13 cellular contexts compared by ENCODE assay signal in the genomic region with DNA sequence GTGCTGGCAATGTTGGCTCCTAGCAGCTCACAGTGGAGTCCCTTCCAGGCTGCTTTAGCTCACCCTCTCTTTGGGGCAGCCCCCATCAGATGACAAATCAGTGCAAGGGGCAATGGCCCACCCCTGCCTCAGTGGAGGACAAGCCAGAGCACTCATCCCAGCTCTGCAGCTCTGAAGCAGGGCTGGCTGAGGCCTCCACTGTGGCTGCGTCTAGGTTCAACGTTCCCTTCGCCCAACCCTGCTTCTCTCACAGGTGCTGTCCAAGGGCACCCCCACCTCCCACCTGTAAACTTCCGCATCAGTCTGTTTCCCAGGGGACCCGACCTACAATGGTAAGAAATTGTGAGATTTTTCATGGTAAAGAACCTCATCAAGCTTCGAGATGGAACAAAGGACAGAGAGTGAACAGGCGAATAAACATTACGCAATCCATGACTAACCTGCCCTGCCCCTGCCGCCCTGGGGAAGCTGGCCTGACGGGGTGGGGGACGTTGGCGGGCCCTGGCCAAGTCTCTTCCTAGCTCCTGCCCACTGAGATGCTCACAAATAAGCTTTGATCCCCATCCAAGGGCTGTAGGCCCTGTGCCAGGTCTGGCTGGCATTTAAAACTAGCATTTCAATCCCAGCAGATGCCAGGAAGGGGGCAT. TPM values are rescaled to one million over a fixed set of nuclear protein-coding genes. Genes with fewer than 3 reads are reported as not detected.
A peak's percentile ranks its signal among the peaks of the same experiment; 100 is the strongest.
DNase-seq lines count a peak whose midpoint lies in the region; ATAC-seq, FAIRE-seq and TF ChIP-seq lines count a peak whose summit lies in the region.
"Had no signal": no experiment of that assay in that cellular context is flagged by ENCODE, and none has a peak within 500 bp of the region (broad histone marks: within the 10 kb centered on the region; RNA-seq: fewer than 3 reads in every experiment).

No MANE protein-coding gene starts in this region.

- no peaks in the 10 kb centered on the region for H3K36me3 ChIP-seq in left ventricle myocardium inferior
- H3K36me3 ChIP-seq in K562 (ENCODE audit: control insufficient read depth, insufficient read depth, low read length), result no peaks in the 10 kb centered on the region

- no TSS peak for BruUV-seq in K562 (replicated peaks; lab: Mats Ljungman, UMichigan)

- no peaks in the 10 kb centered on the region for H3K79me2 ChIP-seq in K562 (ENCODE audit: control insufficient read depth, insufficient read depth, low read length)

- no peak for DNase-seq in right cardiac atrium
- DNase-seq in left ventricle myocardium inferior, result no peak
- no peak for DNase-seq in K562 (ENCODE audit: extremely low read depth in 1 of 4, low spot score in 3 of 4)
- peak; percentile 75 for DNase-seq in kidney glomerular epithelial cell (lab: John Stamatoyannopoulos, UW)
- DNase-seq in EL, result no peak
- DNase-seq in NCI-H1417 (lab: John Stamatoyannopoulos, UW), result no peak
- DNase-seq in activated CD4-positive, alpha-beta memory T cell treated with anti-CD3 and anti-CD28 coated beads, Interleukin-2, amount 10 ng/mL, durations not matched to agents 7 days and 5 days, result no peak
- DNase-seq: hippocampal formation, psoas muscle had no signal

- H3K4me2 ChIP-seq in K562 (ENCODE audit: insufficient read depth, low read length), result no peak overlapping the region

- no peak for TF ChIP-seq POLR2A in K562 (conservative IDR thresholded peaks at IDR 0.05)

- CTCF ChIA-PET in K562 (lab: Yijun Ruan, JAX; ENCODE audit: low intra/inter-chr PET ratio), result no interaction called here
- CTCF ChIA-PET in activated CD4-positive, alpha-beta memory T cell treated with anti-CD3 and anti-CD28 coated beads, Interleukin-2, amount 10 ng/mL, durations not matched to agents 7 days and 5 days (lab: Charles Lee), result no interaction called here

- no peak for FAIRE-seq in K562 (lab: Jason Lieb, UNC)

- no peak for TF ChIP-seq CTCF in left ventricle myocardium inferior (IDR thresholded peaks at IDR 0.05; ENCODE audit: borderline replicate concordance)
- TF ChIP-seq CTCF in K562 (IDR thresholded peaks at IDR 0.05 in 2 of 3, conservative IDR thresholded peaks at IDR 0.05 in 1 of 3; ENCODE audit: insufficient read depth in 2 of 3, low read depth in 1 of 3, low read length in 3 of 3), result no peak

- no peaks in the 10 kb centered on the region for H3K9me1 ChIP-seq in K562 (ENCODE audit: control insufficient read depth, insufficient read depth, low read length)

- H3K9me3 ChIP-seq in right cardiac atrium (ENCODE audit: control insufficient read depth, low read length) (no peaks in the 10 kb centered on the region), left ventricle myocardium inferior (replicated peaks) (no peaks in the 10 kb centered on the region), K562 (replicated peaks; ENCODE audit: control insufficient read depth, insufficient read depth, low read depth, low read length) (no peaks in the 10 kb centered on the region)
- H3K9me3 ChIP-seq: psoas muscle had no signal

- in situ Hi-C loops in K562 (cut with MboI), result no loop called here

- peaks cover 6% of the 10 kb centered on the region for H3K27me3 Mint-ChIP-seq in activated CD4-positive, alpha-beta memory T cell treated with anti-CD3 and anti-CD28 coated beads, Interleukin-2, amount 10 ng/mL, durations not matched to agents 7 days and 5 days

- no peak overlapping the region for H3K9ac ChIP-seq in K562 (ENCODE audit: insufficient read depth in 1 of 2, low read depth in 2 of 2, low read length in 2 of 2)

- no peaks in the 10 kb centered on the region for H3K4me1 Mint-ChIP-seq in activated CD4-positive, alpha-beta memory T cell treated with anti-CD3 and anti-CD28 coated beads, Interleukin-2, amount 10 ng/mL, durations not matched to agents 7 days and 5 days

- no peaks in the 10 kb centered on the region for H3K4me1 ChIP-seq in right cardiac atrium (ENCODE audit: control insufficient read depth, insufficient read depth, low read length)
- H3K4me1 ChIP-seq in left ventricle myocardium inferior, result peaks cover 13% of the 10 kb centered on the region
- no peaks in the 10 kb centered on the region for H3K4me1 ChIP-seq in K562 (replicated peaks in 1 of 2; ENCODE audit: control insufficient read depth in 2 of 2, insufficient read depth in 2 of 2, low read length in 2 of 2)
- H3K4me1 ChIP-seq: psoas muscle had no signal

- no peak overlapping the region for H3K4me3 Mint-ChIP-seq in activated CD4-positive, alpha-beta memory T cell treated with anti-CD3 and anti-CD28 coated beads, Interleukin-2, amount 10 ng/mL, durations not matched to agents 7 days and 5 days
- H3K4me3 Mint-ChIP-seq: activated naive CD8-positive, alpha-beta T cell; stimulated activated naive CD8-positive, alpha-beta T cell treated with anti-CD3 and anti-CD28 coated beads, Interleukin-15, Interleukin-2, amounts not matched to agents 100 ng/mL and 50 ng/mL, for 24 hours had no signal

- peak; percentile 40 to 49 for ATAC-seq in right cardiac atrium
- no peak for ATAC-seq in K562
- no peak for ATAC-seq in GM21360 (IDR thresholded peaks at IDR 0.05; ENCODE audit: unreplicated experiment)
- ATAC-seq: psoas muscle had no signal

- H3K27me3 ChIP-seq in right cardiac atrium (ENCODE audit: control insufficient read depth, insufficient read depth) (no peaks in the 10 kb centered on the region), left ventricle myocardium inferior (ENCODE audit: low read depth) (no peaks in the 10 kb centered on the region), K562 (ENCODE audit: control insufficient read depth in 2 of 2, insufficient read depth in 2 of 2, low read length in 2 of 2) (peaks cover 2 to 14% of the 10 kb centered on the region in 2 experiments; a peak in 1 of 5 replicates)

- no peak overlapping the region for H3K27ac Mint-ChIP-seq in activated CD4-positive, alpha-beta memory T cell treated with anti-CD3 and anti-CD28 coated beads, Interleukin-2, amount 10 ng/mL, durations not matched to agents 7 days and 5 days
- H3K27ac Mint-ChIP-seq: activated naive CD8-positive, alpha-beta T cell; stimulated activated naive CD8-positive, alpha-beta T cell treated with anti-CD3 and anti-CD28 coated beads, Interleukin-15, Interleukin-2, amounts not matched to agents 100 ng/mL and 50 ng/mL, for 24 hours had no signal

- no peaks in the 10 kb centered on the region for H4K20me1 ChIP-seq in K562 (replicated peaks; ENCODE audit: control insufficient read depth, insufficient read depth, low read length)

- no peak overlapping the region for H2AFZ ChIP-seq in K562 (ENCODE audit: low read depth, low read length)

- POLR2A ChIA-PET in K562 (lab: Yijun Ruan, JAX), result interaction anchor here (0.8 kb wide), 1 partner anchor 17 kb away, joined by 3 read pairs; no protein-coding TSS in a partner anchor
- POLR2A ChIA-PET in activated CD4-positive, alpha-beta memory T cell treated with anti-CD3 and anti-CD28 coated beads, Interleukin-2, amount 10 ng/mL, durations not matched to agents 7 days and 5 days (lab: Charles Lee), result no interaction called here

- no peak for TF ChIP-seq RAD21 in K562 (CRISPR knock-in tag; conservative IDR thresholded peaks at IDR 0.05 in 1 of 2, IDR thresholded peaks at IDR 0.05 in 1 of 2)

- H3K9me3 Mint-ChIP-seq in activated CD4-positive, alpha-beta memory T cell treated with anti-CD3 and anti-CD28 coated beads, Interleukin-2, amount 10 ng/mL, durations not matched to agents 7 days and 5 days, result no peaks in the 10 kb centered on the region
- H3K9me3 Mint-ChIP-seq: stimulated activated naive CD8-positive, alpha-beta T cell treated with anti-CD3 and anti-CD28 coated beads, Interleukin-15, Interleukin-2, amounts not matched to agents 100 ng/mL and 50 ng/mL, for 24 hours had no signal

- intact Hi-C loops in right cardiac atrium (cut with DNase I), result no loop called here
- intact Hi-C loops in left ventricle myocardium inferior (cut with micrococcal nuclease), result no loop called here
- intact Hi-C loops in K562 (cut with micrococcal nuclease), result no loop called here

- H3K27ac ChIP-seq in right cardiac atrium (ENCODE audit: low read length) (no peak overlapping the region), left ventricle myocardium inferior (replicated peaks) (no peak overlapping the region), K562 (ENCODE audit: extremely low read depth, low read depth, low read length) (no peak overlapping the region)
- H3K27ac ChIP-seq: psoas muscle had no signal

- H3K4me3 ChIP-seq in right cardiac atrium (ENCODE audit: low read length) (no peak overlapping the region), left ventricle myocardium inferior (no peak overlapping the region), K562 (no peak overlapping the region)
- H3K4me3 ChIP-seq: psoas muscle had no signal

- TF ChIP-seq EP300 in K562 (IDR thresholded peaks at IDR 0.05; ENCODE audit: low read length), result no peak

- no peaks in the 10 kb centered on the region for H3K36me3 Mint-ChIP-seq in activated CD4-positive, alpha-beta memory T cell treated with anti-CD3 and anti-CD28 coated beads, Interleukin-2, amount 10 ng/mL, durations not matched to agents 7 days and 5 days (ENCODE audit: low read depth)
- H3K36me3 Mint-ChIP-seq: activated naive CD8-positive, alpha-beta T cell had no signal

- 84% methylated on average over 12 of the region's 12 CpGs for WGBS in right cardiac atrium
- 3% methylated on average over 12 of the region's 12 CpGs for WGBS in K562 (ENCODE audit: insufficient coverage, low coverage, missing lambda C conversion rate)

RNA-seq across cellular contexts. Expression of a gene that starts 40.5 kb away (rescaled TPM):
- 1 to 10 TPM; 5.0 to 6.9 (median 6.3) TPM for total RNA-seq in right cardiac atrium
- 3.4 TPM for polyA plus RNA-seq in right cardiac atrium
- 3.8 TPM for total RNA-seq in left ventricle myocardium inferior
- total RNA-seq in K562 (2011; cell fraction: chromatin; rRNA removed; ENCODE audit: low replicate concordance), result not detected in 2 replicates
- total RNA-seq in K562 (2011; cell fraction: nucleolus; rRNA removed), result not detected in 2 replicates
- total RNA-seq in K562 (2011; cell fraction: nucleoplasm; rRNA removed), result not detected in 2 replicates
- total RNA-seq in K562 (2014; rRNA removed), result not detected in 2 replicates
- not detected in 2 replicates for total RNA-seq in K562 (2014; rRNA removed; fragmentation: Illumina TruSeq; extraction: Trizol)
- total RNA-seq in K562 (2015; rRNA removed; fragmentation: Illumina TruSeq; extraction: Trizol), result not detected in 2 replicates
- 0.07 TPM in 2 replicates for total RNA-seq in K562 (2021)
- polyA plus RNA-seq in K562 (2011; rRNA removed), result not detected in 2 replicates
- 0.01 TPM in 1 of 2 replicates, not detected in the other for polyA plus RNA-seq in K562 (2011; cell fraction: cytosol; rRNA removed)
- not detected in 2 replicates for polyA plus RNA-seq in K562 (2011; cell fraction: nucleus; rRNA removed)
- polyA plus RNA-seq in K562 (2012), result not detected in 2 replicates
- not detected in 2 replicates for polyA plus RNA-seq in K562 (2014; fragmentation: Illumina TruSeq; extraction: Trizol)
- not detected for polyA plus RNA-seq in K562 (2014; fragmentation: Nextera tagmentation; extraction: Ambion mirVana)
- polyA plus RNA-seq in K562 (2014; rRNA removed), result not detected in 2 replicates
- polyA minus RNA-seq in K562 (2011; rRNA and poly(A)+ RNA removed), result not detected in 2 replicates
- polyA minus RNA-seq in K562 (2011; cell fraction: cytosol; rRNA and poly(A)+ RNA removed), result not detected in 2 replicates
- not detected in 2 replicates for polyA minus RNA-seq in K562 (2011; cell fraction: nucleus; rRNA and poly(A)+ RNA removed)
- total RNA-seq in activated CD4-positive, alpha-beta memory T cell treated with anti-CD3 and anti-CD28 coated beads, Interleukin-2, amount 10 ng/mL, durations not matched to agents 7 days and 5 days, result under 1 TPM; 0.30 to 0.40 TPM

RNA-seq across cellular contexts. Expression of a gene that starts 51.5 kb away (rescaled TPM):
- under 1 TPM in 1 of 4 donors, not detected in 3; 0.82 TPM for total RNA-seq in right cardiac atrium
- 0.50 TPM for polyA plus RNA-seq in right cardiac atrium
- total RNA-seq in left ventricle myocardium inferior, result not detected
- not detected in 2 replicates for total RNA-seq in K562 (2011; cell fraction: chromatin; rRNA removed; ENCODE audit: low replicate concordance)
- total RNA-seq in K562 (2011; cell fraction: nucleolus; rRNA removed), result not detected in 2 replicates
- not detected in 2 replicates for total RNA-seq in K562 (2011; cell fraction: nucleoplasm; rRNA removed)
- not detected in 2 replicates for total RNA-seq in K562 (2014; rRNA removed)
- not detected in 2 replicates for total RNA-seq in K562 (2014; rRNA removed; fragmentation: Illumina TruSeq; extraction: Trizol)
- not detected in 2 replicates for total RNA-seq in K562 (2015; rRNA removed; fragmentation: Illumina TruSeq; extraction: Trizol)
- total RNA-seq in K562 (2021), result not detected in 2 replicates
- polyA plus RNA-seq in K562 (2011; rRNA removed), result not detected in 2 replicates
- polyA plus RNA-seq in K562 (2011; cell fraction: cytosol; rRNA removed), result not detected in 2 replicates
- not detected in 2 replicates for polyA plus RNA-seq in K562 (2011; cell fraction: nucleus; rRNA removed)
- not detected in 2 replicates for polyA plus RNA-seq in K562 (2012)
- polyA plus RNA-seq in K562 (2014; fragmentation: Illumina TruSeq; extraction: Trizol), result not detected in 2 replicates
- polyA plus RNA-seq in K562 (2014; fragmentation: Nextera tagmentation; extraction: Ambion mirVana), result not detected
- not detected in 2 replicates for polyA plus RNA-seq in K562 (2014; rRNA removed)
- not detected in 2 replicates for polyA minus RNA-seq in K562 (2011; rRNA and poly(A)+ RNA removed)
- polyA minus RNA-seq in K562 (2011; cell fraction: cytosol; rRNA and poly(A)+ RNA removed), result not detected in 2 replicates
- polyA minus RNA-seq in K562 (2011; cell fraction: nucleus; rRNA and poly(A)+ RNA removed), result not detected in 2 replicates
- total RNA-seq in activated CD4-positive, alpha-beta memory T cell treated with anti-CD3 and anti-CD28 coated beads, Interleukin-2, amount 10 ng/mL, durations not matched to agents 7 days and 5 days, result not detected
- polyA plus RNA-seq: BJ had no signal

Comparison
In these comparisons a context has a peak if more than half of its experiments do, and no peak if none do; other contexts are left out.
1. ATAC-seq: peak in right cardiac atrium (2 of 2); none in K562 (single experiment) and GM21360 (single experiment).